Comparison of ENCODE assay signal across 8 cellular contexts in genomic region chr3:49339593-49339946, GRCh38. TPM values are rescaled to one million over a fixed set of nuclear protein-coding genes. Genes with fewer than 3 reads are reported as not detected.
DNase-seq lines count a peak whose midpoint lies in the region; ATAC-seq and TF ChIP-seq lines count a peak whose summit lies in the region.

No MANE protein-coding gene starts in this region.

- DNase-seq in HL-60 (ENCODE audit: low read depth in 1 of 2, low spot score in 1 of 2), result no peak
- DNase-seq in activated T-cell treated with anti-CD3 and anti-CD28 coated beads, Interleukin-2, amount 50 U/mL, for 1 hour, result peak; percentile 46
- peak in 1 of 2 donors; percentile 38 for DNase-seq in foreskin fibroblast
- peak; percentile 84 for DNase-seq in osteocyte (ENCODE audit: extremely low spot score, unreplicated experiment)
- DNase-seq in NCI-H1417 treated with DMSO at 0.1 percent for 48 hours (lab: John Stamatoyannopoulos, UW), result no peak
- no peak for DNase-seq in kidney tubule cell (ENCODE audit: low spot score)
- DNase-seq in erythroblast (lab: John Stamatoyannopoulos, UW), result no peak

- peak overlapping the region; percentile 99 for H3K27ac ChIP-seq in HL-60 (replicated peaks)

- H3K27ac Mint-ChIP-seq in osteocyte (ENCODE audit: unreplicated experiment), result peak overlapping the region; percentile 97

- H3K27me3 ChIP-seq in HL-60 (ENCODE audit: insufficient read depth, poor library complexity, severe bottlenecking), result no peaks in the 10 kb centered on the region

- TF ChIP-seq CTCF in HL-60 (IDR thresholded peaks at IDR 0.05; ENCODE audit: insufficient read depth, low read length) (no peak), foreskin fibroblast (IDR thresholded peaks at IDR 0.05; ENCODE audit: low read depth, low read length) (no peak), osteocyte (IDR thresholded peaks at IDR 0.05) (no peak)

- no peak for TF ChIP-seq POLR2A in erythroblast (IDR thresholded peaks at IDR 0.05; ENCODE audit: low read length)

- no peaks in the 10 kb centered on the region for H3K27me3 Mint-ChIP-seq in osteocyte (ENCODE audit: unreplicated experiment)

- H3K9me3 Mint-ChIP-seq in osteocyte (ENCODE audit: unreplicated experiment), result no peaks in the 10 kb centered on the region

- H3K36me3 Mint-ChIP-seq in osteocyte (ENCODE audit: unreplicated experiment), result peaks cover 14% of the 10 kb centered on the region

- peak; percentile 4 for ATAC-seq in GM19438 (IDR thresholded peaks at IDR 0.05; ENCODE audit: low read depth, unreplicated experiment)

- H3K4me3 ChIP-seq in HL-60 (replicated peaks; ENCODE audit: insufficient read depth, low read length), result peak overlapping the region; percentile 89
- peak overlapping the region; percentile 80 to 86 for H3K4me3 ChIP-seq in foreskin fibroblast (ENCODE audit: low read depth in 1 of 2, low read length in 2 of 2)

- H3K4me3 Mint-ChIP-seq in osteocyte (ENCODE audit: unreplicated experiment), result peak overlapping the region; percentile 98

- H3K4me1 Mint-ChIP-seq in osteocyte (ENCODE audit: unreplicated experiment), result peaks cover 28% of the 10 kb centered on the region

RNA-seq across cellular contexts. Expression of gene USP4, which starts 0.3 kb away (rescaled TPM):
- total RNA-seq in osteocyte, result 42.9 and 44.3 TPM in 2 replicates

RNA-seq across cellular contexts. Expression of gene GPX1, which starts 18.6 kb away (rescaled TPM):
- 91.6 and 98.9 TPM in 2 replicates for total RNA-seq in osteocyte

Comparison
In these comparisons a context has a peak if more than half of its experiments do, and no peak if none do; other contexts are left out.
1. DNase-seq: peak in activated T-cell treated with anti-CD3 and anti-CD28 coated beads, Interleukin-2, amount 50 U/mL, for 1 hour (single experiment) and osteocyte (single experiment); none in HL-60 (0 of 2), NCI-H1417 treated with DMSO at 0.1 percent for 48 hours (single experiment), kidney tubule cell (single experiment) and erythroblast (0 of 2).